ENCODE assay signal across 7 cellular contexts in genomic region chr17:4858880-4859260, GRCh38. TPM values are rescaled to one million over a fixed set of nuclear protein-coding genes. Genes with fewer than 3 reads are reported as not detected.
DNase-seq lines count a peak whose midpoint lies in the region; ATAC-seq and TF ChIP-seq lines count a peak whose summit lies in the region.
"Had no signal": no experiment of that assay in that cellular context is flagged by ENCODE, and none has a peak within 500 bp of the region (broad histone marks: within the 10 kb centered on the region; RNA-seq: fewer than 3 reads in every experiment).

No MANE protein-coding gene starts in this region.

- WGBS in mesodermal cell (ENCODE audit: insufficient coverage in 2 of 2), 2 experiments, result 23 to 24% methylated on average over 4 to 5 of the region's 5 CpGs

- H3K27ac ChIP-seq in mesodermal cell (ENCODE audit: low read depth, low read length, severe bottlenecking), result peak overlapping the region; percentile 86

- H3K4me3 ChIP-seq in choroid plexus epithelial cell (ENCODE audit: low read depth, low read length) (no peak overlapping the region), mesodermal cell (ENCODE audit: extremely low read depth, insufficient read depth, low read length, poor library complexity, severe bottlenecking) (no peak overlapping the region)

- ATAC-seq in GM19395 (IDR thresholded peaks at IDR 0.05; ENCODE audit: unreplicated experiment), result no peak
- ATAC-seq in GM18858 (IDR thresholded peaks at IDR 0.05; ENCODE audit: unreplicated experiment), result no peak

- H3K4me1 ChIP-seq in mesodermal cell (ENCODE audit: control insufficient read depth, insufficient read depth, low read length, poor library complexity, severe bottlenecking), result peaks cover 47% of the 10 kb centered on the region

- no peaks in the 10 kb centered on the region for H3K9me3 ChIP-seq in mesodermal cell (ENCODE audit: control insufficient read depth, low read length)

- no peak for TF ChIP-seq CTCF in choroid plexus epithelial cell (conservative IDR thresholded peaks at IDR 0.05; ENCODE audit: low read depth, low read length)

- DNase-seq in EH (ENCODE audit: low read depth) (peak; percentile 67), choroid plexus epithelial cell (ENCODE audit: low read depth) (peak; percentile 36), NCI-H524 treated with DMSO at 0.1 percent for 48 hours (lab: John Stamatoyannopoulos, UW) (no peak)
- DNase-seq: stimulated activated CD4-positive, alpha-beta T cell treated with anti-CD3 and anti-CD28 coated beads, Interleukin-4, amount 100 ng/mL, for 24 hours had no signal

- H3K36me3 ChIP-seq in mesodermal cell (ENCODE audit: control insufficient read depth, insufficient read depth, low read length), result peaks cover 22% of the 10 kb centered on the region

RNA-seq across cellular contexts. Expression of gene MINK1, which starts 25.7 kb away (rescaled TPM):
- polyA plus RNA-seq in mesodermal cell (2013, experiment 1 of 2), result 60.0 TPM
- polyA plus RNA-seq in mesodermal cell (2013, experiment 2 of 2), result 47.7 TPM

RNA-seq across cellular contexts. Expression of gene C17orf107, which starts 40.5 kb away (rescaled TPM):
- polyA plus RNA-seq in mesodermal cell (2013, experiment 1 of 2), result 0.74 TPM
- polyA plus RNA-seq in mesodermal cell (2013, experiment 2 of 2), result 0.81 TPM

RNA-seq across cellular contexts. Expression of gene CHRNE, which starts 44.0 kb away (rescaled TPM):
- 0.52 TPM for polyA plus RNA-seq in mesodermal cell (2013, experiment 1 of 2)
- polyA plus RNA-seq in mesodermal cell (2013, experiment 2 of 2), result 0.66 TPM

RNA-seq across cellular contexts. Expression of gene PLD2, which starts 51.9 kb away (rescaled TPM):
- polyA plus RNA-seq in mesodermal cell (2013, experiment 1 of 2), result 37.8 TPM
- 39.4 TPM for polyA plus RNA-seq in mesodermal cell (2013, experiment 2 of 2)
